Comparison of ENCODE assay signal across 9 cellular contexts in genomic region chr9:131404581-131404980, GRCh38. TPM values are rescaled to one million over a fixed set of nuclear protein-coding genes. Genes with fewer than 3 reads are reported as not detected.
A peak's percentile ranks its signal among the peaks of the same experiment; 100 is the strongest.
DNase-seq lines count a peak whose midpoint lies in the region; ATAC-seq and TF ChIP-seq lines count a peak whose summit lies in the region.
"Had no signal": no experiment of that assay in that cellular context is flagged by ENCODE, and none has a peak within 500 bp of the region (broad histone marks: within the 10 kb centered on the region; RNA-seq: fewer than 3 reads in every experiment).

No MANE protein-coding gene starts in this region.

- no peaks in the 10 kb centered on the region for H3K9me3 Mint-ChIP-seq in CD4-positive, CD25-positive, alpha-beta regulatory T cell

- POLR2A ChIA-PET in Panc1 (lab: Charles Lee), result interaction anchor here (0.7 kb wide), 1 partner anchor 199 kb away, joined by 4 read pairs; no protein-coding TSS in a partner anchor

- H3K9me3 ChIP-seq in CD4-positive, CD25-positive, alpha-beta regulatory T cell (ENCODE audit: control insufficient read depth in 2 of 2, low read length in 2 of 2), result no peaks in the 10 kb centered on the region
- H3K9me3 ChIP-seq in Panc1 (ENCODE audit: control insufficient read depth, insufficient read depth, low read depth, low read length) (no peaks in the 10 kb centered on the region), osteoblast (ENCODE audit: low read depth, low read length) (no peaks in the 10 kb centered on the region)

- H3K27me3 ChIP-seq in CD4-positive, CD25-positive, alpha-beta regulatory T cell (ENCODE audit: control insufficient read depth, insufficient read depth, low read length), result no peaks in the 10 kb centered on the region
- H3K27me3 ChIP-seq in Panc1 (ENCODE audit: control insufficient read depth, insufficient read depth, low read length), result no peaks in the 10 kb centered on the region
- H3K27me3 ChIP-seq in osteoblast (ENCODE audit: insufficient read depth, low read length), result no peaks in the 10 kb centered on the region

- H3K4me1 Mint-ChIP-seq in CD4-positive, CD25-positive, alpha-beta regulatory T cell, result peaks cover 35 to 95% (median 73%) of the 10 kb centered on the region in 4 donors

- H3K79me2 ChIP-seq in osteoblast (ENCODE audit: insufficient read depth, low read length), result peaks cover 100% of the 10 kb centered on the region

- H3K4me3 ChIP-seq in CD4-positive, CD25-positive, alpha-beta regulatory T cell (ENCODE audit: low read depth, low read length), result peak overlapping the region; percentile 0
- no peak overlapping the region for H3K4me3 ChIP-seq in Panc1 (ENCODE audit: low read depth in 2 of 2, low read length in 2 of 2)
- peak overlapping the region; percentile 8 for H3K4me3 ChIP-seq in osteoblast (ENCODE audit: insufficient read depth, low read length)

- TF ChIP-seq CTCF in Panc1 (IDR thresholded peaks at IDR 0.05), result no peak
- peak; percentile 15 for TF ChIP-seq CTCF in osteoblast (IDR thresholded peaks at IDR 0.05; ENCODE audit: extremely low read depth, low read depth, low read length)

- H3K4me3 Mint-ChIP-seq in CD4-positive, CD25-positive, alpha-beta regulatory T cell, result peak overlapping the region in 3 of 4 donors; percentile 44 to 77 (median 66)

- H3K27me3 Mint-ChIP-seq in CD4-positive, CD25-positive, alpha-beta regulatory T cell, result no peaks in the 10 kb centered on the region

- peak overlapping the region in 1 of 3 donors; percentile 84 for H3K27ac Mint-ChIP-seq in CD4-positive, CD25-positive, alpha-beta regulatory T cell

- ATAC-seq in CD4-positive, CD25-positive, alpha-beta regulatory T cell (ENCODE audit: low read depth in 2 of 2), result no peak
- ATAC-seq in Panc1, result no peak

- intact Hi-C loops in Panc1 (cut with micrococcal nuclease; ENCODE audit: unreplicated experiment), result no loop called here

- CTCF ChIA-PET in Panc1 (lab: Charles Lee), result no interaction called here

- TF ChIP-seq POLR2A in erythroblast (IDR thresholded peaks at IDR 0.05; ENCODE audit: low read length), result no peak

- no peak overlapping the region for H3K27ac ChIP-seq in CD4-positive, CD25-positive, alpha-beta regulatory T cell (ENCODE audit: insufficient read depth, low read length, poor library complexity, severe bottlenecking)
- peak overlapping the region; percentile 66; the same call in 1 of the 2 replicates for H3K27ac ChIP-seq in Panc1 (ENCODE audit: low read length)
- H3K27ac ChIP-seq in osteoblast (ENCODE audit: low read depth, low read length), result peak overlapping the region; percentile 81

- H3K4me1 ChIP-seq in CD4-positive, CD25-positive, alpha-beta regulatory T cell (ENCODE audit: control insufficient read depth, insufficient read depth, low read length, poor library complexity, severe bottlenecking), result peaks cover 92% of the 10 kb centered on the region
- H3K4me1 ChIP-seq in Panc1 (ENCODE audit: control insufficient read depth, insufficient read depth, low read length), result peaks cover 76% of the 10 kb centered on the region
- peaks cover 82% of the 10 kb centered on the region for H3K4me1 ChIP-seq in osteoblast (ENCODE audit: insufficient read depth, low read length)

- peaks cover 5% of the 10 kb centered on the region for H3K36me3 ChIP-seq in CD4-positive, CD25-positive, alpha-beta regulatory T cell (ENCODE audit: control insufficient read depth, insufficient read depth, low read length)
- H3K36me3 ChIP-seq in Panc1 (ENCODE audit: control insufficient read depth, insufficient read depth, low read length), result no peaks in the 10 kb centered on the region
- H3K36me3 ChIP-seq in osteoblast (ENCODE audit: insufficient read depth, low read length), result no peaks in the 10 kb centered on the region

- DNase-seq in CD4-positive, CD25-positive, alpha-beta regulatory T cell, result no peak
- DNase-seq in Panc1 (ENCODE audit: low read depth, low spot score) (no peak), erythroblast (lab: John Stamatoyannopoulos, UW) (peak; percentile 34 to 63), osteoblast (ENCODE audit: insufficient read length, low spot score, missing footprints) (no peak), NCI-H524 (lab: John Stamatoyannopoulos, UW) (no peak), SKM-1 treated with dmso at 0.1 percent for 144 hours (lab: John Stamatoyannopoulos, UW; ENCODE audit: unreplicated experiment) (no peak), NCI-H1048 (lab: John Stamatoyannopoulos, UW) (no peak), NCI-H774 (lab: John Stamatoyannopoulos, UW) (no peak)
- DNase-seq: NCI-H187 treated with DMSO at 0.1 percent for 48 hours had no signal

- peak overlapping the region; percentile 72 for H3K4me2 ChIP-seq in osteoblast (ENCODE audit: insufficient read depth, low read length)

- peaks cover 13% of the 10 kb centered on the region for H3K36me3 Mint-ChIP-seq in CD4-positive, CD25-positive, alpha-beta regulatory T cell

- in situ Hi-C loops in Panc1 (cut with HindIII; ENCODE audit: low pct_unique_long_range_greater_than_20kb, low sequenced_read_pairs), result no loop called here

- BruUV-seq in Panc1 (replicated peaks; lab: Mats Ljungman, UMichigan), result no TSS peak

- H4K20me1 ChIP-seq in osteoblast (ENCODE audit: insufficient read depth, low read length), result peaks cover 82% of the 10 kb centered on the region

- no peak overlapping the region for H2AFZ ChIP-seq in osteoblast (ENCODE audit: low read length)

RNA-seq across cellular contexts. Expression of gene PRRC2B, which starts 10.7 kb away (rescaled TPM):
- total RNA-seq in CD4-positive, CD25-positive, alpha-beta regulatory T cell, result 239 TPM
- 10 to 100 TPM in 1 of 4 donors, 1 to 10 TPM in 3; 8.1 to 10.3 (median 9.5) TPM for polyA plus RNA-seq in CD4-positive, CD25-positive, alpha-beta regulatory T cell
- total RNA-seq in Panc1 (2021; ENCODE audit: unreplicated experiment) (200 TPM), osteoblast (61.6 and 70.9 TPM in 2 replicates)
- 124 TPM for polyA plus RNA-seq in Panc1 (2012; ENCODE audit: insufficient read length)

Comparison
In these comparisons a context has a peak if more than half of its experiments do, and no peak if none do; other contexts are left out.
1. DNase-seq: peak in erythroblast (2 of 2); none in CD4-positive, CD25-positive, alpha-beta regulatory T cell (0 of 3), Panc1 (single experiment), osteoblast (single experiment), NCI-H524 (0 of 2), SKM-1 treated with dmso at 0.1 percent for 144 hours (single experiment), NCI-H1048 (single experiment) and NCI-H774 (single experiment).
2. H3K4me3 ChIP-seq: peak in CD4-positive, CD25-positive, alpha-beta regulatory T cell (single experiment) and osteoblast (single experiment); none in Panc1 (0 of 2).